Comparison of ENCODE assay signal across 9 cellular contexts in the genomic region with DNA sequence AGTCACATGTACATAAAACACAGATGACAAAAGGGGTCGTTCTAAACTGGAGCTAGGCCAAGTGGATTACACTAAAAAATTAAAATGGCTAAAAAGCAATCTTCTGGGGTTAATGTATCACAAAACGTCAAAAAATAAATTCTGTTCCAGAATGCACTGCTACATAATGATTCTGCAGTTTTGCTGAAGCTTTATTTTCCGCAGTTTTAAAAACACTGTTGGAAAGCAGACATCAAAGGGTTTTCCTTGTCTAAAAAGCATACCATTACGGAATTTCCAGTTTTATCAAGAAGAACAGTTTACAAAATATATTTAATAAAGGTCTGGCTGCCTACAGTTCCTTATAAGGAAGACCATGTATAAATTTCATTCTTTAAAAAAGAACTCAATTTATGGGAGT. TPM values are rescaled to one million over a fixed set of nuclear protein-coding genes. Genes with fewer than 3 reads are reported as not detected.
DNase-seq lines count a peak whose midpoint lies in the region; ATAC-seq, FAIRE-seq and TF ChIP-seq lines count a peak whose summit lies in the region.
"Had no signal": no experiment of that assay in that cellular context is flagged by ENCODE, and none has a peak within 500 bp of the region (broad histone marks: within the 10 kb centered on the region; RNA-seq: fewer than 3 reads in every experiment).

No MANE protein-coding gene starts in this region.

- no peak for TF ChIP-seq POLR2A in GM12892 (IDR thresholded peaks at IDR 0.05; ENCODE audit: low read depth, low read length)

- no peaks in the 10 kb centered on the region for H3K9me3 ChIP-seq in HUES6 (ENCODE audit: control insufficient read depth, insufficient read depth, low read depth, low read length)

- no peak overlapping the region for H3K9ac ChIP-seq in HUES6 (ENCODE audit: low read length)

- H3K27ac Mint-ChIP-seq in natural killer cell = no peak overlapping the region
- H3K27ac Mint-ChIP-seq: activated CD4-positive, alpha-beta memory T cell treated with anti-CD3 and anti-CD28 coated beads for 36 hours had no signal

- no peak for FAIRE-seq in GM12892 (lab: Jason Lieb, UNC)

- H3K4me1 Mint-ChIP-seq in natural killer cell = peaks cover 19 to 21% of the 10 kb centered on the region in 2 donors

- CTCF ChIA-PET in AG04449 (lab: Yijun Ruan, JAX) = interaction anchor here (1.0 to 2.1 kb wide), 5 partner anchors 9 to 267 kb away, joined by 3 to 21 read pairs (median 4); no protein-coding TSS in a partner anchor

- ATAC-seq in natural killer cell (no peak), GM21423 (IDR thresholded peaks at IDR 0.05; ENCODE audit: unreplicated experiment) (no peak), left lobe of liver (no peak), GM21786 (IDR thresholded peaks at IDR 0.05; ENCODE audit: unreplicated experiment) (no peak)

- intact Hi-C loops in natural killer cell (cut with micrococcal nuclease) = no loop called here

- H3K4me3 ChIP-seq in AG04449 (ENCODE audit: low read depth, low read length) (peak overlapping the region; percentile 90), HUES6 (ENCODE audit: low read depth, low read length) (peak overlapping the region; percentile 89; the same call in 1 of the 2 replicates)

- H3K4me3 Mint-ChIP-seq in natural killer cell = peak overlapping the region; percentile 3

- H3K36me3 ChIP-seq in HUES6 (ENCODE audit: control insufficient read depth, insufficient read depth, low read length) = no peaks in the 10 kb centered on the region

- POLR2A ChIA-PET in AG04449 (lab: Yijun Ruan, JAX) = no interaction called here

- H3K4me1 ChIP-seq in HUES6 (ENCODE audit: control insufficient read depth, insufficient read depth, low read length) = peaks cover 12% of the 10 kb centered on the region

- H3K27ac ChIP-seq in HUES6 (ENCODE audit: low read depth, low read length) = no peak overlapping the region

- H3K27me3 ChIP-seq in HUES6 (ENCODE audit: control insufficient read depth, insufficient read depth, low read length) = peaks cover 9% of the 10 kb centered on the region

- H3K36me3 Mint-ChIP-seq in natural killer cell = no peaks in the 10 kb centered on the region
- H3K36me3 Mint-ChIP-seq: activated CD4-positive, alpha-beta memory T cell treated with anti-CD3 and anti-CD28 coated beads for 36 hours had no signal

- TF ChIP-seq CTCF in AG04449 (IDR thresholded peaks at IDR 0.05; ENCODE audit: insufficient read depth, low read length, missing control alignments) (no peak), natural killer cell (IDR thresholded peaks at IDR 0.05) (no peak)

- DNase-seq in AG04449 (ENCODE audit: low read depth, low spot score) (no peak), cerebellar cortex (ENCODE audit: low spot score) (peak; percentile 7), natural killer cell (no peak), left lobe of liver (ENCODE audit: low spot score) (no peak), GM12892 (ENCODE audit: insufficient read length) (no peak)

- no peaks in the 10 kb centered on the region for H3K9me3 Mint-ChIP-seq in natural killer cell
- H3K9me3 Mint-ChIP-seq: activated CD4-positive, alpha-beta memory T cell treated with anti-CD3 and anti-CD28 coated beads for 36 hours had no signal

- H3K27me3 Mint-ChIP-seq in natural killer cell (ENCODE audit: low read depth in 2 of 2) = peaks cover 18 to 28% of the 10 kb centered on the region in 2 donors

RNA-seq across cellular contexts. Expression of a gene that starts 1.4 kb away (rescaled TPM):
- 10 to 100 TPM in 2 of 3 donors, 1 to 10 TPM in 1; 6.4 to 12.4 (median 11.3) TPM for total RNA-seq in natural killer cell
- 9.9 TPM for total RNA-seq in left lobe of liver
- polyA plus RNA-seq in GM12892 (2012; ENCODE audit: missing spikeins) = 19.3 TPM
